Comparison of ENCODE assay signal across 8 cellular contexts in genomic region chr10:78974409-78975317, GRCh38.
DNase-seq lines count a peak whose midpoint lies in the region; ATAC-seq and TF ChIP-seq lines count a peak whose summit lies in the region.

No MANE protein-coding gene starts in this region.

- intact Hi-C loops in activated T-helper 1 cell treated with anti-CD3 and anti-CD28 coated beads, Interleukin-12 subunit alpha, Interleukin-12 subunit beta, Interleukin-2, Interleukin-4 antibody, amounts not matched to agents 30 ng/mL and 10 ng/mL and 1 ng/mL, durations not matched to agents 14 hours and 24 hours and 36 hours (cut with micrococcal nuclease): loop anchor here (1.0 to 5.0 kb wide), 9 partner anchors 17 to 942 kb away; partner anchors contain the start of genes RPS24 and ZCCHC24

- no peaks in the 10 kb centered on the region for H3K9me3 ChIP-seq in Peyer's patch

- TF ChIP-seq POLR2A in Peyer's patch (IDR thresholded peaks at IDR 0.05): no peak

- H3K27ac Mint-ChIP-seq in activated T-helper 1 cell treated with anti-CD3 and anti-CD28 coated beads, Interleukin-12 subunit alpha, Interleukin-12 subunit beta, Interleukin-2, Interleukin-4 antibody, amounts not matched to agents 30 ng/mL and 10 ng/mL and 1 ng/mL, durations not matched to agents 14 hours and 24 hours and 36 hours: peak overlapping the region; percentile 100
- peak overlapping the region; percentile 99 for H3K27ac Mint-ChIP-seq in nephron progenitor cell
- peak overlapping the region; percentile 99 to 100 for H3K27ac Mint-ChIP-seq in stimulated activated naive CD8-positive, alpha-beta T cell treated with anti-CD3 and anti-CD28 coated beads, Interleukin-15, amount 100 ng/mL, for 72 hours

- H3K4me1 Mint-ChIP-seq in activated T-helper 1 cell treated with anti-CD3 and anti-CD28 coated beads, Interleukin-12 subunit alpha, Interleukin-12 subunit beta, Interleukin-2, Interleukin-4 antibody, amounts not matched to agents 30 ng/mL and 10 ng/mL and 1 ng/mL, durations not matched to agents 14 hours and 24 hours and 36 hours (ENCODE audit: low read depth): peaks cover 43% of the 10 kb centered on the region
- H3K4me1 Mint-ChIP-seq in nephron progenitor cell: peaks cover 82% of the 10 kb centered on the region
- H3K4me1 Mint-ChIP-seq in stimulated activated naive CD8-positive, alpha-beta T cell treated with anti-CD3 and anti-CD28 coated beads, Interleukin-15, amount 100 ng/mL, for 72 hours: peaks cover 52% of the 10 kb centered on the region

- no peaks in the 10 kb centered on the region for H3K36me3 Mint-ChIP-seq in activated T-helper 1 cell treated with anti-CD3 and anti-CD28 coated beads, Interleukin-12 subunit alpha, Interleukin-12 subunit beta, Interleukin-2, Interleukin-4 antibody, amounts not matched to agents 30 ng/mL and 10 ng/mL and 1 ng/mL, durations not matched to agents 14 hours and 24 hours and 36 hours (ENCODE audit: low read depth)
- H3K36me3 Mint-ChIP-seq in nephron progenitor cell (ENCODE audit: low read depth): no peaks in the 10 kb centered on the region

- peak; percentile 77 for ATAC-seq in stimulated activated naive CD8-positive, alpha-beta T cell treated with anti-CD3 and anti-CD28 coated beads, Interleukin-15, amount 100 ng/mL, for 72 hours

- H3K4me1 ChIP-seq in Peyer's patch: peaks cover 0 to 27% (median 0%) of the 10 kb centered on the region in 4 donors

- peak in 5 of 6 experiments; percentile 18 to 64 (median 49) for TF ChIP-seq CTCF in Peyer's patch (IDR thresholded peaks at IDR 0.05)
- peak; percentile 63 for TF ChIP-seq CTCF in nephron progenitor cell (IDR thresholded peaks at IDR 0.05)

- no peaks in the 10 kb centered on the region for H3K9me3 Mint-ChIP-seq in activated T-helper 1 cell treated with anti-CD3 and anti-CD28 coated beads, Interleukin-12 subunit alpha, Interleukin-12 subunit beta, Interleukin-2, Interleukin-4 antibody, amounts not matched to agents 30 ng/mL and 10 ng/mL and 1 ng/mL, durations not matched to agents 14 hours and 24 hours and 36 hours
- H3K9me3 Mint-ChIP-seq in nephron progenitor cell: no peaks in the 10 kb centered on the region
- no peaks in the 10 kb centered on the region for H3K9me3 Mint-ChIP-seq in stimulated activated naive CD8-positive, alpha-beta T cell treated with anti-CD3 and anti-CD28 coated beads, Interleukin-15, amount 100 ng/mL, for 72 hours

- H3K4me3 ChIP-seq in Peyer's patch: peak overlapping the region; percentile 47 to 81 (median 56)

- peak overlapping the region; percentile 77 to 96 (median 88) for H3K27ac ChIP-seq in Peyer's patch

- H3K36me3 ChIP-seq in Peyer's patch: no peaks in the 10 kb centered on the region

- no peaks in the 10 kb centered on the region for H3K27me3 ChIP-seq in Peyer's patch

- H3K27me3 Mint-ChIP-seq in activated T-helper 1 cell treated with anti-CD3 and anti-CD28 coated beads, Interleukin-12 subunit alpha, Interleukin-12 subunit beta, Interleukin-2, Interleukin-4 antibody, amounts not matched to agents 30 ng/mL and 10 ng/mL and 1 ng/mL, durations not matched to agents 14 hours and 24 hours and 36 hours (ENCODE audit: insufficient read depth): peaks cover 21% of the 10 kb centered on the region
- H3K27me3 Mint-ChIP-seq in nephron progenitor cell (ENCODE audit: low read depth, poor library complexity): peaks cover 23% of the 10 kb centered on the region
- peaks cover 12% of the 10 kb centered on the region for H3K27me3 Mint-ChIP-seq in stimulated activated naive CD8-positive, alpha-beta T cell treated with anti-CD3 and anti-CD28 coated beads, Interleukin-15, amount 100 ng/mL, for 72 hours

- peak; percentile 59 for DNase-seq in DMS 273 treated with DMSO at 0.1 percent for 48 hours (lab: John Stamatoyannopoulos, UW)
- peak; percentile 49 for DNase-seq in HPDE6-E6E7 (ENCODE audit: extremely low spot score)
- peak; percentile 40 to 65 (median 64) for DNase-seq in Peyer's patch
- DNase-seq in activated T-helper 1 cell treated with anti-CD3 and anti-CD28 coated beads, Interleukin-12 subunit alpha, Interleukin-12 subunit beta, Interleukin-2, Interleukin-4 antibody, amounts not matched to agents 30 ng/mL and 10 ng/mL and 1 ng/mL, durations not matched to agents 14 hours and 24 hours and 36 hours (ENCODE audit: low spot score): peak; percentile 35
- peak; percentile 83 for DNase-seq in fibroblast of peridontal ligament (ENCODE audit: extremely low read depth)
- DNase-seq in nephron progenitor cell: peak; percentile 44
- peak; percentile 70 to 83 for DNase-seq in stimulated activated naive CD8-positive, alpha-beta T cell treated with anti-CD3 and anti-CD28 coated beads, Interleukin-15, amount 100 ng/mL, for 72 hours
- DNase-seq in OCI-M2 (lab: John Stamatoyannopoulos, UW; ENCODE audit: unreplicated experiment): no peak

- H3K4me3 Mint-ChIP-seq in activated T-helper 1 cell treated with anti-CD3 and anti-CD28 coated beads, Interleukin-12 subunit alpha, Interleukin-12 subunit beta, Interleukin-2, Interleukin-4 antibody, amounts not matched to agents 30 ng/mL and 10 ng/mL and 1 ng/mL, durations not matched to agents 14 hours and 24 hours and 36 hours: peak overlapping the region; percentile 98
- peak overlapping the region; percentile 80 for H3K4me3 Mint-ChIP-seq in nephron progenitor cell
- H3K4me3 Mint-ChIP-seq in stimulated activated naive CD8-positive, alpha-beta T cell treated with anti-CD3 and anti-CD28 coated beads, Interleukin-15, amount 100 ng/mL, for 72 hours: peak overlapping the region; percentile 93 to 97
